1 cellular context compared by ENCODE assay signal in the genomic region with DNA sequence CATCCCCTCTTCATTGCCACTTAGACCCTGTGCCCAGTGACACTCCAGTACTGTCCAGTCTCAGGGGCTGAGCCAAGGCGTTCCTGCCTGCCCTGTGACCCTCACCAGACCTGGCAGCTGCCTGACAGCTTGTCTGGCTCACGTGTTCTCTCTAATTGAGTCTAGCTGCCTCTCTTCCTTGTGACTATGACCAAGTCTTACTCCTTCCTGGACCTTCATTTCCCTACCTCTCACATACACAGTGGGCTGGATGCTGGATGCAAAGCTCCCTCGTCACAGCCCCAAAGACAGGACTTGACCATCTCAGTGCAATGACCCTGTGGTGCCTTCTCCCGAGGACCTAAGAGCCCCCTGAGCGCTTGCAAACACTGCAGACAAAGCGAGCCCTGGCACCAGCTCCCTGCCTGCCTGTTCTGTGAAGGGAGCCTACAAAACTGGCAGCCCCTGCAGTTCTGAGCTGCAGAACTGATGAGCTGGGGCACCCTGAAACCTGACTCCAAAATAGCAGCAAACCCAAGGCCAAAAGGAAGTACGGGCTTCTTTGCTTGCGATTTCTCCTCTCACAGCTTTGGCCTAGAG.
TF ChIP-seq lines count a peak whose summit lies in the region.

No MANE protein-coding gene starts in this region.

TF ChIP-seq in neural cell, 6 proteins besides CTCF, POLR2A, EP300 and RAD21 (continued from another document):
- TF ChIP-seq, protein P1, sequence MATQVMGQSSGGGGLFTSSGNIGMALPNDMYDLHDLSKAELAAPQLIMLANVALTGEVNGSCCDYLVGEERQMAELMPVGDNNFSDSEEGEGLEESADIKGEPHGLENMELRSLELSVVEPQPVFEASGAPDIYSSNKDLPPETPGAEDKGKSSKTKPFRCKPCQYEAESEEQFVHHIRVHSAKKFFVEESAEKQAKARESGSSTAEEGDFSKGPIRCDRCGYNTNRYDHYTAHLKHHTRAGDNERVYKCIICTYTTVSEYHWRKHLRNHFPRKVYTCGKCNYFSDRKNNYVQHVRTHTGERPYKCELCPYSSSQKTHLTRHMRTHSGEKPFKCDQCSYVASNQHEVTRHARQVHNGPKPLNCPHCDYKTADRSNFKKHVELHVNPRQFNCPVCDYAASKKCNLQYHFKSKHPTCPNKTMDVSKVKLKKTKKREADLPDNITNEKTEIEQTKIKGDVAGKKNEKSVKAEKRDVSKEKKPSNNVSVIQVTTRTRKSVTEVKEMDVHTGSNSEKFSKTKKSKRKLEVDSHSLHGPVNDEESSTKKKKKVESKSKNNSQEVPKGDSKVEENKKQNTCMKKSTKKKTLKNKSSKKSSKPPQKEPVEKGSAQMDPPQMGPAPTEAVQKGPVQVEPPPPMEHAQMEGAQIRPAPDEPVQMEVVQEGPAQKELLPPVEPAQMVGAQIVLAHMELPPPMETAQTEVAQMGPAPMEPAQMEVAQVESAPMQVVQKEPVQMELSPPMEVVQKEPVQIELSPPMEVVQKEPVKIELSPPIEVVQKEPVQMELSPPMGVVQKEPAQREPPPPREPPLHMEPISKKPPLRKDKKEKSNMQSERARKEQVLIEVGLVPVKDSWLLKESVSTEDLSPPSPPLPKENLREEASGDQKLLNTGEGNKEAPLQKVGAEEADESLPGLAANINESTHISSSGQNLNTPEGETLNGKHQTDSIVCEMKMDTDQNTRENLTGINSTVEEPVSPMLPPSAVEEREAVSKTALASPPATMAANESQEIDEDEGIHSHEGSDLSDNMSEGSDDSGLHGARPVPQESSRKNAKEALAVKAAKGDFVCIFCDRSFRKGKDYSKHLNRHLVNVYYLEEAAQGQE (IDR thresholded peaks at IDR 0.05; ENCODE audit: borderline replicate concordance): no peak
- TF ChIP-seq POLR2AphosphoS5 (IDR thresholded peaks at IDR 0.05): no peak
